In genomic region chr19:2983351-2984195, GRCh38 we compare ENCODE assay signal across 8 cellular contexts. TPM values are rescaled to one million over a fixed set of nuclear protein-coding genes. Genes with fewer than 3 reads are reported as not detected.
DNase-seq lines count a peak whose midpoint lies in the region; ATAC-seq and TF ChIP-seq lines count a peak whose summit lies in the region.

No MANE protein-coding gene starts in this region.

- no peaks in the 10 kb centered on the region for H3K9me3 ChIP-seq in neural cell (ENCODE audit: low read length)

- no peaks in the 10 kb centered on the region for H3F3A ChIP-seq in neural cell (ENCODE audit: insufficient read depth, low read length, poor library complexity, severe bottlenecking)

- ATAC-seq in GM19351 (IDR thresholded peaks at IDR 0.05; ENCODE audit: unreplicated experiment) (no peak), HG02610 (IDR thresholded peaks at IDR 0.05; ENCODE audit: unreplicated experiment) (no peak)

- no peak overlapping the region for H3K4me2 ChIP-seq in neural cell (ENCODE audit: low read length)

- TF ChIP-seq CTCF in fibroblast of the aortic adventitia (IDR thresholded peaks at IDR 0.05; ENCODE audit: insufficient read depth, low read length) (no peak), neural cell (IDR thresholded peaks at IDR 0.05; ENCODE audit: poor library complexity, severe bottlenecking) (no peak)

- no peaks in the 10 kb centered on the region for H3K9me2 ChIP-seq in neural cell (ENCODE audit: insufficient read depth, low read length)

- H2AFZ ChIP-seq in neural cell (ENCODE audit: low read depth, low read length) = no peak overlapping the region

- peak overlapping the region; percentile 54 for H3K4me3 ChIP-seq in fibroblast of the aortic adventitia (ENCODE audit: low read depth, low read length)
- H3K4me3 ChIP-seq in neural cell (ENCODE audit: low read length) = peak overlapping the region; percentile 48

- no peaks in the 10 kb centered on the region for H3K79me2 ChIP-seq in neural cell (replicated peaks; ENCODE audit: insufficient read depth, low read length)

- no peaks in the 10 kb centered on the region for H4K20me1 ChIP-seq in neural cell (ENCODE audit: insufficient read depth)

- no peak for TF ChIP-seq RAD21 in neural cell (conservative IDR thresholded peaks at IDR 0.05)

- H3K36me3 ChIP-seq in neural cell (ENCODE audit: insufficient read depth, low read length) = no peaks in the 10 kb centered on the region

- DNase-seq in HT1080 (ENCODE audit: low read depth) (peak; percentile 17), RPMI7951 (ENCODE audit: low read depth) (peak; percentile 53), fibroblast of the aortic adventitia (ENCODE audit: low read depth) (peak; percentile 74)
- no peak for DNase-seq in activated CD4-positive, alpha-beta T cell treated with anti-CD3 and anti-CD28 coated beads for 48 hours
- no peak for DNase-seq in activated CD8-positive, alpha-beta memory T cell treated with anti-CD3 and anti-CD28 coated beads for 24 hours

- H3K27ac ChIP-seq in neural cell (ENCODE audit: low read length) = no peak overlapping the region

- TF ChIP-seq EP300 in neural cell (conservative IDR thresholded peaks at IDR 0.05; ENCODE audit: poor library complexity, severe bottlenecking) = no peak

- H3K9ac ChIP-seq in neural cell (ENCODE audit: low read length) = no peak overlapping the region

- peaks cover 47% of the 10 kb centered on the region for H3K27me3 ChIP-seq in neural cell (ENCODE audit: insufficient read depth, low read depth, low read length)

TF ChIP-seq in neural cell, 6 proteins besides CTCF, POLR2A, EP300 and RAD21:
- TF ChIP-seq TAF1 (IDR thresholded peaks at IDR 0.05; ENCODE audit: low read depth) (no peak), POLR2AphosphoS5 (IDR thresholded peaks at IDR 0.05) (peak; percentile 95)

RNA-seq across cellular contexts. Expression of gene TLE6, which starts 6.2 kb away (rescaled TPM):
- total RNA-seq in HT1080 (2014; rRNA removed; shearing (Covaris generic)) = not detected in 2 replicates
- polyA plus RNA-seq in HT1080 (2015; cell fraction: cytosol; rRNA removed) = 0.11 and 0.41 TPM in 2 replicates
- polyA plus RNA-seq in HT1080 (2015; cell fraction: nucleus; rRNA removed) = 3.0 TPM in 1 of 2 replicates, not detected in the other
- 0.84 and 3.9 TPM in 2 replicates for total RNA-seq in RPMI7951 (2014; rRNA removed; shearing (Covaris generic))
- 0.18 TPM in 1 of 2 replicates, not detected in the other for total RNA-seq in fibroblast of the aortic adventitia (ENCODE audit: low replicate concordance)
- 4.0 and 5.7 TPM in 2 replicates for polyA plus RNA-seq in neural cell
- 1.5 and 1.7 TPM in 2 replicates for polyA minus RNA-seq in neural cell

RNA-seq across cellular contexts. Expression of gene ZNF77, which starts 38.8 kb away (rescaled TPM):
- total RNA-seq in HT1080 (2014; rRNA removed; shearing (Covaris generic)) = 0.07 TPM in 1 of 2 replicates, not detected in the other
- polyA plus RNA-seq in HT1080 (2015; cell fraction: cytosol; rRNA removed) = 1.4 and 1.5 TPM in 2 replicates
- polyA plus RNA-seq in HT1080 (2015; cell fraction: nucleus; rRNA removed) = 2.1 and 3.0 TPM in 2 replicates
- total RNA-seq in RPMI7951 (2014; rRNA removed; shearing (Covaris generic)) = 9.1 and 12.0 TPM in 2 replicates
- 5.5 and 7.8 TPM in 2 replicates for total RNA-seq in fibroblast of the aortic adventitia (ENCODE audit: low replicate concordance)
- polyA plus RNA-seq in neural cell = 10.2 and 13.0 TPM in 2 replicates
- 12.9 and 16.2 TPM in 2 replicates for polyA minus RNA-seq in neural cell

RNA-seq across cellular contexts. Expression of gene TLE2, which starts 45.5 kb away (rescaled TPM):
- 1.1 TPM in 1 of 2 replicates, not detected in the other for total RNA-seq in HT1080 (2014; rRNA removed; shearing (Covaris generic))
- 0.58 and 7.6 TPM in 2 replicates for polyA plus RNA-seq in HT1080 (2015; cell fraction: cytosol; rRNA removed)
- 1.5 and 3.1 TPM in 2 replicates for polyA plus RNA-seq in HT1080 (2015; cell fraction: nucleus; rRNA removed)
- total RNA-seq in RPMI7951 (2014; rRNA removed; shearing (Covaris generic)) = not detected in 2 replicates
- 5.2 and 12.8 TPM in 2 replicates for total RNA-seq in fibroblast of the aortic adventitia (ENCODE audit: low replicate concordance)
- polyA plus RNA-seq in neural cell = 7.0 and 9.6 TPM in 2 replicates
- 2.9 and 8.8 TPM in 2 replicates for polyA minus RNA-seq in neural cell

Comparison
In these comparisons a context has a peak if more than half of its experiments do, and no peak if none do; other contexts are left out.
1. DNase-seq: peak in HT1080 (single experiment), RPMI7951 (single experiment) and fibroblast of the aortic adventitia (single experiment); none in activated CD4-positive, alpha-beta T cell treated with anti-CD3 and anti-CD28 coated beads for 48 hours (single experiment) and activated CD8-positive, alpha-beta memory T cell treated with anti-CD3 and anti-CD28 coated beads for 24 hours (single experiment).